Comparison of ENCODE assay signal across 9 cellular contexts in genomic region chr12:54390176-54390667, GRCh38. TPM values are rescaled to one million over a fixed set of nuclear protein-coding genes. Genes with fewer than 3 reads are reported as not detected.
DNase-seq lines count a peak whose midpoint lies in the region; ATAC-seq and TF ChIP-seq lines count a peak whose summit lies in the region.
"Had no signal": no experiment of that assay in that cellular context is flagged by ENCODE, and none has a peak within 500 bp of the region (broad histone marks: within the 10 kb centered on the region; RNA-seq: fewer than 3 reads in every experiment).

No MANE protein-coding gene starts in this region.

- H3K9me3 ChIP-seq in ectodermal cell (ENCODE audit: control insufficient read depth, low read length) (no peaks in the 10 kb centered on the region), trophoblast cell (ENCODE audit: insufficient read depth, low read depth, low read length) (no peaks in the 10 kb centered on the region), gastrocnemius medialis (no peaks in the 10 kb centered on the region)

- H3K9ac ChIP-seq in trophoblast cell (ENCODE audit: low read length) = no peak overlapping the region

- H2AK5ac ChIP-seq in trophoblast cell (ENCODE audit: low read length) = peak overlapping the region; percentile 86

- no peak for TF ChIP-seq CTCF in gastrocnemius medialis (IDR thresholded peaks at IDR 0.05 in 4 of 5, conservative IDR thresholded peaks at IDR 0.05 in 1 of 5)

- H3K4me3 ChIP-seq in ectodermal cell (ENCODE audit: insufficient read depth, low read depth, low read length) (peak overlapping the region; percentile 68), trophoblast cell (ENCODE audit: low read depth, low read length) (peak overlapping the region; percentile 79), gastrocnemius medialis (no peak overlapping the region)

- DNase-seq in DMS 273 (lab: John Stamatoyannopoulos, UW; ENCODE audit: unreplicated experiment) (peak; percentile 34), DMS 273 treated with DMSO at 0.1 percent for 48 hours (lab: John Stamatoyannopoulos, UW) (no peak), NCI-H69 (lab: John Stamatoyannopoulos, UW) (peak; percentile 75), trophoblast cell (no peak), gastrocnemius medialis (no peak)
- DNase-seq in activated CD4-positive, alpha-beta memory T cell treated with anti-CD3 and anti-CD28 coated beads, Interleukin-2, amount 10 ng/mL, durations not matched to agents 7 days and 5 days = no peak
- no peak for DNase-seq in activated effector memory CD4-positive, alpha-beta T cell treated with Interleukin-2 at 50 U/mL for 16 hours
- DNase-seq: 8988T had no signal

- H3K23ac ChIP-seq in trophoblast cell (ENCODE audit: low read length) = no peak overlapping the region

- peak overlapping the region; percentile 50 for H2BK120ac ChIP-seq in trophoblast cell (ENCODE audit: insufficient read depth, low read length, poor library complexity)

- no peak overlapping the region for H3K4me3 Mint-ChIP-seq in activated CD4-positive, alpha-beta memory T cell treated with anti-CD3 and anti-CD28 coated beads, Interleukin-2, amount 10 ng/mL, durations not matched to agents 7 days and 5 days

- CTCF ChIA-PET in activated CD4-positive, alpha-beta memory T cell treated with anti-CD3 and anti-CD28 coated beads, Interleukin-2, amount 10 ng/mL, durations not matched to agents 7 days and 5 days (lab: Charles Lee) = no interaction called here

- H3K4me1 ChIP-seq in ectodermal cell (ENCODE audit: control insufficient read depth, insufficient read depth, low read length) = peaks cover 64% of the 10 kb centered on the region
- peaks cover 44 to 57% of the 10 kb centered on the region in 2 experiments for H3K4me1 ChIP-seq in trophoblast cell (ENCODE audit: control insufficient read depth in 1 of 2, insufficient read depth in 2 of 2, low read length in 2 of 2)
- peaks cover 25 to 28% of the 10 kb centered on the region in 2 donors for H3K4me1 ChIP-seq in gastrocnemius medialis

- H2BK5ac ChIP-seq in trophoblast cell (ENCODE audit: low read depth, low read length, poor library complexity) = peak overlapping the region; percentile 24

- H3K79me2 ChIP-seq in trophoblast cell (ENCODE audit: control insufficient read depth, insufficient read depth, low read length, poor library complexity) = peaks cover 16% of the 10 kb centered on the region

- H3K4me2 ChIP-seq in trophoblast cell (ENCODE audit: low read length) = peak overlapping the region; percentile 87

- POLR2A ChIA-PET in activated CD4-positive, alpha-beta memory T cell treated with anti-CD3 and anti-CD28 coated beads, Interleukin-2, amount 10 ng/mL, durations not matched to agents 7 days and 5 days (lab: Charles Lee) = no interaction called here

- ATAC-seq in gastrocnemius medialis = no peak

- no peak overlapping the region for H2AFZ ChIP-seq in trophoblast cell (ENCODE audit: insufficient read depth, low read length, poor library complexity)

- H3K27ac ChIP-seq in ectodermal cell (ENCODE audit: insufficient read depth, low read depth, low read length, poor library complexity, severe bottlenecking) (no peak overlapping the region), trophoblast cell (ENCODE audit: low read depth, low read length) (peak overlapping the region; percentile 95), gastrocnemius medialis (no peak overlapping the region)

- peaks cover 28% of the 10 kb centered on the region for H3K36me3 Mint-ChIP-seq in activated CD4-positive, alpha-beta memory T cell treated with anti-CD3 and anti-CD28 coated beads, Interleukin-2, amount 10 ng/mL, durations not matched to agents 7 days and 5 days (ENCODE audit: low read depth)

- peaks cover 32% of the 10 kb centered on the region for H3K4me1 Mint-ChIP-seq in activated CD4-positive, alpha-beta memory T cell treated with anti-CD3 and anti-CD28 coated beads, Interleukin-2, amount 10 ng/mL, durations not matched to agents 7 days and 5 days

- peak overlapping the region; percentile 49 for H3K14ac ChIP-seq in trophoblast cell (ENCODE audit: low read length)

- no peaks in the 10 kb centered on the region for H3K27me3 Mint-ChIP-seq in activated CD4-positive, alpha-beta memory T cell treated with anti-CD3 and anti-CD28 coated beads, Interleukin-2, amount 10 ng/mL, durations not matched to agents 7 days and 5 days

- H2BK12ac ChIP-seq in trophoblast cell (ENCODE audit: low read length) = peak overlapping the region; percentile 44

- H3K27ac Mint-ChIP-seq in activated CD4-positive, alpha-beta memory T cell treated with anti-CD3 and anti-CD28 coated beads, Interleukin-2, amount 10 ng/mL, durations not matched to agents 7 days and 5 days = no peak overlapping the region

- peak overlapping the region; percentile 18 for H3K4ac ChIP-seq in trophoblast cell (ENCODE audit: low read depth, low read length)

- H3K79me1 ChIP-seq in trophoblast cell (ENCODE audit: low read length) = peaks cover 46% of the 10 kb centered on the region

- WGBS in ectodermal cell, 2 experiments = 2 to 5% methylated on average over 5 to 6 of the region's 7 CpGs
- no CpG with 5 or more reads among the region's 7 CpGs for WGBS in trophoblast cell (ENCODE audit: extremely low coverage, insufficient coverage, insufficient read length)

- intact Hi-C loops in gastrocnemius medialis (cut with DNase I; ENCODE audit: low total_unique reads) = no loop called here

- H4K91ac ChIP-seq in trophoblast cell (ENCODE audit: low read depth, low read length) = peak overlapping the region; percentile 72

- H3K27me3 ChIP-seq in ectodermal cell (ENCODE audit: control insufficient read depth, insufficient read depth, low read length, poor library complexity, severe bottlenecking) = no peaks in the 10 kb centered on the region
- H3K27me3 ChIP-seq in trophoblast cell (ENCODE audit: insufficient read depth, low read length) = no peaks in the 10 kb centered on the region
- no peaks in the 10 kb centered on the region for H3K27me3 ChIP-seq in gastrocnemius medialis

- in situ Hi-C loops in gastrocnemius medialis (cut with MboI; ENCODE audit: low sequenced_read_pairs in 4 of 4) = no loop called here

- no peaks in the 10 kb centered on the region for H3K9me3 Mint-ChIP-seq in activated CD4-positive, alpha-beta memory T cell treated with anti-CD3 and anti-CD28 coated beads, Interleukin-2, amount 10 ng/mL, durations not matched to agents 7 days and 5 days

- no peak overlapping the region for H4K12ac ChIP-seq in trophoblast cell (ENCODE audit: low read depth, low read length)

- TF ChIP-seq POLR2A in gastrocnemius medialis (IDR thresholded peaks at IDR 0.05) = no peak

- peak overlapping the region; percentile 44 for H3K18ac ChIP-seq in trophoblast cell (ENCODE audit: low read length)

- no peaks in the 10 kb centered on the region for H3K36me3 ChIP-seq in ectodermal cell (ENCODE audit: control insufficient read depth, insufficient read depth, low read length)
- H3K36me3 ChIP-seq in trophoblast cell (ENCODE audit: control insufficient read depth in 1 of 2, insufficient read depth in 2 of 2, low read length in 2 of 2) = peaks cover 2 to 5% of the 10 kb centered on the region in 2 experiments
- no peaks in the 10 kb centered on the region for H3K36me3 ChIP-seq in gastrocnemius medialis

- H4K8ac ChIP-seq in trophoblast cell (ENCODE audit: low read depth, low read length) = peak overlapping the region; percentile 68

RNA-seq across cellular contexts. Expression of gene ZNF385A, which starts 5.7 kb away (rescaled TPM):
- polyA plus RNA-seq in ectodermal cell (2013, experiment 1 of 4) = 59.3 TPM
- 54.5 TPM for polyA plus RNA-seq in ectodermal cell (2013, experiment 2 of 4)
- polyA plus RNA-seq in ectodermal cell (2013, experiment 3 of 4) = 48.9 TPM
- polyA plus RNA-seq in ectodermal cell (2013, experiment 4 of 4) = 46.6 TPM
- polyA plus RNA-seq in trophoblast cell (2013) = 74.0 and 75.2 TPM in 2 replicates
- total RNA-seq in activated CD4-positive, alpha-beta memory T cell treated with anti-CD3 and anti-CD28 coated beads, Interleukin-2, amount 10 ng/mL, durations not matched to agents 7 days and 5 days = 1 to 10 TPM in 1 of 2 experiments, under 1 TPM in 1; 0.38 to 1.2 TPM
- 10 to 100 TPM in 3 of 4 donors, 1 to 10 TPM in 1; 3.3 to 21.0 (median 18.3) TPM for total RNA-seq in gastrocnemius medialis

RNA-seq across cellular contexts. Expression of gene GPR84, which starts 25.9 kb away (rescaled TPM):
- polyA plus RNA-seq in ectodermal cell (2013, experiment 1 of 4) = 0.26 TPM
- 0.12 TPM for polyA plus RNA-seq in ectodermal cell (2013, experiment 2 of 4)
- not detected for polyA plus RNA-seq in ectodermal cell (2013, experiment 3 of 4)
- polyA plus RNA-seq in ectodermal cell (2013, experiment 4 of 4) = 0.20 TPM
- 0.04 and 0.06 TPM in 2 replicates for polyA plus RNA-seq in trophoblast cell (2013)
- total RNA-seq in activated CD4-positive, alpha-beta memory T cell treated with anti-CD3 and anti-CD28 coated beads, Interleukin-2, amount 10 ng/mL, durations not matched to agents 7 days and 5 days = under 1 TPM; 0.18 to 0.25 TPM
- under 1 TPM in 2 of 4 donors, not detected in 2; 0.49 to 0.51 TPM for total RNA-seq in gastrocnemius medialis

RNA-seq across cellular contexts. Expression of gene ITGA5, which starts 28.8 kb away (rescaled TPM):
- polyA plus RNA-seq in ectodermal cell (2013, experiment 1 of 4) = 93.8 TPM
- polyA plus RNA-seq in ectodermal cell (2013, experiment 2 of 4) = 102 TPM
- polyA plus RNA-seq in ectodermal cell (2013, experiment 3 of 4) = 70.6 TPM
- polyA plus RNA-seq in ectodermal cell (2013, experiment 4 of 4) = 73.7 TPM
- 81.6 and 90.0 TPM in 2 replicates for polyA plus RNA-seq in trophoblast cell (2013)
- 100 to 1,000 TPM; 102 to 107 TPM for total RNA-seq in activated CD4-positive, alpha-beta memory T cell treated with anti-CD3 and anti-CD28 coated beads, Interleukin-2, amount 10 ng/mL, durations not matched to agents 7 days and 5 days
- total RNA-seq in gastrocnemius medialis = 10 to 100 TPM; 26.5 to 34.1 (median 30.9) TPM

Comparison
In these comparisons a context has a peak if more than half of its experiments do, and no peak if none do; other contexts are left out.
1. DNase-seq: peak in DMS 273 (single experiment) and NCI-H69 (single experiment); none in DMS 273 treated with DMSO at 0.1 percent for 48 hours (single experiment), trophoblast cell (0 of 2), activated CD4-positive, alpha-beta memory T cell treated with anti-CD3 and anti-CD28 coated beads, Interleukin-2, amount 10 ng/mL, durations not matched to agents 7 days and 5 days (single experiment), gastrocnemius medialis (0 of 2) and activated effector memory CD4-positive, alpha-beta T cell treated with Interleukin-2 at 50 U/mL for 16 hours (single experiment).
2. H3K4me3 ChIP-seq: peak in ectodermal cell (single experiment) and trophoblast cell (single experiment); none in gastrocnemius medialis (0 of 4).